ENCODE assay signal across 14 cellular contexts in genomic region chr18:12774982-12775381, GRCh38.
DNase-seq lines count a peak whose midpoint lies in the region; ATAC-seq, FAIRE-seq and TF ChIP-seq lines count a peak whose summit lies in the region.
"Had no signal": no experiment of that assay in that cellular context is flagged by ENCODE, and none has a peak within 500 bp of the region (broad histone marks: within the 10 kb centered on the region; RNA-seq: fewer than 3 reads in every experiment).

No MANE protein-coding gene starts in this region.

- H3K9me1 ChIP-seq in IMR-90 (ENCODE audit: insufficient read depth, low read length) = no peaks in the 10 kb centered on the region

- FAIRE-seq in GM12892 (lab: Jason Lieb, UNC) = no peak

- no peak overlapping the region for H3K9ac ChIP-seq in IMR-90 (ENCODE audit: low read depth, low read length)
- no peak overlapping the region for H3K9ac ChIP-seq in neural progenitor cell

- H3K14ac ChIP-seq in IMR-90 (replicated peaks; ENCODE audit: low read depth, low read length) = no peak overlapping the region

- H3K9me3 Mint-ChIP-seq in neural progenitor cell = no peaks in the 10 kb centered on the region

- dilution Hi-C loops in IMR-90 (cut with HindIII; ENCODE audit: low sequenced_read_pairs, unreplicated experiment) = loop anchor here (25.0 kb wide), 1 partner anchor 338 kb away; no protein-coding TSS in a partner anchor

- POLR2A ChIA-PET in IMR-90 (lab: Charles Lee; ENCODE audit: unreplicated experiment) = no interaction called here

- no peaks in the 10 kb centered on the region for H4K20me1 ChIP-seq in IMR-90 (ENCODE audit: insufficient read depth, low read length)
- no peaks in the 10 kb centered on the region for H4K20me1 ChIP-seq in neural progenitor cell (ENCODE audit: low read depth)

- H3K9me3 ChIP-seq in IMR-90 (ENCODE audit: control insufficient read depth, insufficient read depth, low read length) = no peaks in the 10 kb centered on the region
- H3K9me3 ChIP-seq in neural progenitor cell (ENCODE audit: low read depth) = no peaks in the 10 kb centered on the region
- H3K9me3 ChIP-seq: gastrocnemius medialis, left ventricle myocardium inferior, psoas muscle had no signal

- H3K4me3 ChIP-seq in IMR-90 (ENCODE audit: insufficient read depth, low read depth, low read length) = no peak overlapping the region
- H3K4me3 ChIP-seq in neural progenitor cell = no peak overlapping the region
- H3K4me3 ChIP-seq: gastrocnemius medialis, left ventricle myocardium inferior, psoas muscle had no signal

- no peak overlapping the region for H4K5ac ChIP-seq in IMR-90 (ENCODE audit: low read depth, low read length)

- H4K8ac ChIP-seq in IMR-90 (ENCODE audit: low read depth in 2 of 2, low read length in 2 of 2) = no peak overlapping the region

- no peak overlapping the region for H3K4ac ChIP-seq in IMR-90 (ENCODE audit: low read depth, low read length)

- no peaks in the 10 kb centered on the region for H3K79me1 ChIP-seq in IMR-90 (ENCODE audit: low read depth in 1 of 2, low read length in 2 of 2)

- no peak overlapping the region for H2BK5ac ChIP-seq in IMR-90 (ENCODE audit: low read depth, low read length, poor library complexity, severe bottlenecking)

- no peaks in the 10 kb centered on the region for H3K36me3 ChIP-seq in IMR-90 (ENCODE audit: control insufficient read depth, insufficient read depth, low read length)
- no peaks in the 10 kb centered on the region for H3K36me3 ChIP-seq in neural progenitor cell
- H3K36me3 ChIP-seq: gastrocnemius medialis, left ventricle myocardium inferior had no signal

- in situ Hi-C loops in IMR-90 (cut with MboI; ENCODE audit: low sequenced_read_pairs) = loop anchor here (25.0 kb wide), 1 partner anchor 862 kb away; no protein-coding TSS in a partner anchor

- intact Hi-C loops in IMR-90 (cut with micrococcal nuclease) = no loop called here

- H3K27me3 ChIP-seq in IMR-90 (ENCODE audit: control insufficient read depth, insufficient read depth, low read length) (no peaks in the 10 kb centered on the region), neural progenitor cell (no peaks in the 10 kb centered on the region)
- H3K27me3 ChIP-seq: gastrocnemius medialis had no signal

- H3K79me2 ChIP-seq in neural progenitor cell (ENCODE audit: low read depth) = no peaks in the 10 kb centered on the region

- H2BK120ac ChIP-seq in IMR-90 (ENCODE audit: low read depth, low read length) = no peak overlapping the region

- no peak overlapping the region for H2AK9ac ChIP-seq in IMR-90 (replicated peaks; ENCODE audit: low read depth, low read length, poor library complexity)

- peaks cover 2% of the 10 kb centered on the region for H3K27me3 Mint-ChIP-seq in neural progenitor cell (ENCODE audit: insufficient read depth, low read depth)

- H3K4me2 ChIP-seq in IMR-90 (ENCODE audit: low read depth, low read length) (no peak overlapping the region), neural progenitor cell (no peak overlapping the region)

- no peak overlapping the region for H3K18ac ChIP-seq in IMR-90 (ENCODE audit: low read depth, low read length)

- CTCF ChIA-PET in IMR-90 (lab: Yijun Ruan, JAX) = interaction anchor here (1.2 kb wide), 1 partner anchor 117 kb away, joined by 3 read pairs; no protein-coding TSS in a partner anchor

- no TSS peak for BruUV-seq in IMR-90 (replicated peaks; lab: Mats Ljungman, UMichigan)

- H2AFZ ChIP-seq in IMR-90 (replicated peaks; ENCODE audit: low read length, poor library complexity) (peak overlapping the region; percentile 63), neural progenitor cell (replicated peaks) (peak overlapping the region; percentile 13)

- no peaks in the 10 kb centered on the region for H3K36me3 Mint-ChIP-seq in neural progenitor cell

- no peak overlapping the region for H4K91ac ChIP-seq in IMR-90 (ENCODE audit: insufficient read depth, low read depth, low read length)

- H2BK20ac ChIP-seq in IMR-90 (ENCODE audit: low read depth, low read length) = no peak overlapping the region

- 83% methylated on average over 1 of the region's 9 CpGs; no CpG with 5 or more reads in 1 of the 2 experiments for WGBS in IMR-90 (ENCODE audit: extremely low coverage in 2 of 2, insufficient read length in 1 of 2), 2 experiments

- no peak overlapping the region for H2AK5ac ChIP-seq in IMR-90 (ENCODE audit: low read depth, low read length)

- no peak for TF ChIP-seq RAD21 in IMR-90 (IDR thresholded peaks at IDR 0.05; ENCODE audit: low read length)

- H3K56ac ChIP-seq in IMR-90 (ENCODE audit: extremely low read depth, insufficient read depth, low read length) = no peak overlapping the region

- H3K4me3 Mint-ChIP-seq in neural progenitor cell = no peak overlapping the region

- H3K4me1 ChIP-seq in IMR-90 (ENCODE audit: control insufficient read depth, insufficient read depth, low read length) (peaks cover 2% of the 10 kb centered on the region; the same call in 1 of the 2 replicates), neural progenitor cell (no peaks in the 10 kb centered on the region)
- H3K4me1 ChIP-seq: gastrocnemius medialis, left ventricle myocardium inferior, psoas muscle had no signal

- H2BK15ac ChIP-seq in IMR-90 (ENCODE audit: low read depth, low read length) = no peak overlapping the region

- ATAC-seq in IMR-90 (ENCODE audit: low read depth) = no peak
- ATAC-seq in GM19328 (IDR thresholded peaks at IDR 0.05; ENCODE audit: unreplicated experiment) = no peak
- ATAC-seq: gastrocnemius medialis, psoas muscle had no signal

- TF ChIP-seq CTCF in IMR-90 (conservative IDR thresholded peaks at IDR 0.05; ENCODE audit: low read depth, low read length) (no peak), neural progenitor cell (IDR thresholded peaks at IDR 0.05) (no peak)

- peaks cover 4% of the 10 kb centered on the region for H3K4me1 Mint-ChIP-seq in neural progenitor cell

- TF ChIP-seq POLR2A in IMR-90 (IDR thresholded peaks at IDR 0.05; ENCODE audit: low read depth, low read length) (no peak), GM12892 (IDR thresholded peaks at IDR 0.05; ENCODE audit: low read depth, low read length) (no peak)

- H3K27ac ChIP-seq in IMR-90 (ENCODE audit: insufficient read depth, low read length) (no peak overlapping the region), neural progenitor cell (no peak overlapping the region)
- H3K27ac ChIP-seq: 22Rv1, gastrocnemius medialis, left ventricle myocardium inferior, psoas muscle had no signal

- H3F3A ChIP-seq in neural progenitor cell (ENCODE audit: low read depth) = no peaks in the 10 kb centered on the region

- H3K23ac ChIP-seq in IMR-90 (ENCODE audit: low read depth, low read length) = no peak overlapping the region

- H3K27ac Mint-ChIP-seq in neural progenitor cell = no peak overlapping the region

- peak; percentile 34 for DNase-seq in NK-92 treated with Interleukin-12 subunit alpha and Interleukin-12 subunit beta, amount 100 ng/mL, for 24 hours (lab: John Stamatoyannopoulos, UW)
- DNase-seq in NK-92 (lab: John Stamatoyannopoulos, UW; ENCODE audit: unreplicated experiment) (no peak), IMR-90 (no peak), neural progenitor cell (ENCODE audit: low spot score) (no peak), KG1 (lab: John Stamatoyannopoulos, UW) (no peak), GM12892 (ENCODE audit: insufficient read length) (no peak)
- peak; percentile 19 for DNase-seq in activated naive CD4-positive, alpha-beta T cell treated with anti-CD3 and anti-CD28 coated beads, Interleukin-2, amount 50 U/mL, for 16 hours
- DNase-seq: aorta, gastrocnemius medialis, left ventricle myocardium inferior, NCI-H1436 treated with DMSO at 0.1 percent for 48 hours, psoas muscle had no signal

TF ChIP-seq in IMR-90, 13 proteins besides CTCF, POLR2A, EP300 and RAD21:
- TF ChIP-seq CHD1 (IDR thresholded peaks at IDR 0.05; ENCODE audit: low read depth, low read length) (no peak), BHLHE40 (IDR thresholded peaks at IDR 0.05; ENCODE audit: low read depth, low read length) (no peak), MXI1 (IDR thresholded peaks at IDR 0.05; ENCODE audit: borderline replicate concordance, low read depth, low read length) (no peak), MAZ (IDR thresholded peaks at IDR 0.05; ENCODE audit: borderline replicate concordance, low read depth, low read length) (no peak), RFX5 (IDR thresholded peaks at IDR 0.05; ENCODE audit: low read depth, low read length) (no peak), ELK1 (IDR thresholded peaks at IDR 0.05; ENCODE audit: borderline replicate concordance, low read depth, low read length) (no peak), NFE2L2 (IDR thresholded peaks at IDR 0.05; ENCODE audit: low read depth, low read length) (no peak), FOS (IDR thresholded peaks at IDR 0.05; ENCODE audit: low read depth, low read length) (no peak), CEBPB (IDR thresholded peaks at IDR 0.05; ENCODE audit: low read depth, low read length) (no peak), SMC3 (IDR thresholded peaks at IDR 0.05; ENCODE audit: low read depth, low read length) (no peak), MAFK (IDR thresholded peaks at IDR 0.05; ENCODE audit: low read depth, low read length) (no peak), RCOR1 (IDR thresholded peaks at IDR 0.05; ENCODE audit: insufficient replicate concordance, low read length) (no peak)
- TF ChIP-seq, protein P1, sequence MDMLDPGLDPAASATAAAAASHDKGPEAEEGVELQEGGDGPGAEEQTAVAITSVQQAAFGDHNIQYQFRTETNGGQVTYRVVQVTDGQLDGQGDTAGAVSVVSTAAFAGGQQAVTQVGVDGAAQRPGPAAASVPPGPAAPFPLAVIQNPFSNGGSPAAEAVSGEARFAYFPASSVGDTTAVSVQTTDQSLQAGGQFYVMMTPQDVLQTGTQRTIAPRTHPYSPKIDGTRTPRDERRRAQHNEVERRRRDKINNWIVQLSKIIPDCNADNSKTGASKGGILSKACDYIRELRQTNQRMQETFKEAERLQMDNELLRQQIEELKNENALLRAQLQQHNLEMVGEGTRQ (IDR thresholded peaks at IDR 0.05; ENCODE audit: low read depth, low read length) = no peak

Comparison
In these comparisons a context has a peak if more than half of its experiments do, and no peak if none do; other contexts are left out.
1. DNase-seq: peak in NK-92 treated with Interleukin-12 subunit alpha and Interleukin-12 subunit beta, amount 100 ng/mL, for 24 hours (single experiment) and activated naive CD4-positive, alpha-beta T cell treated with anti-CD3 and anti-CD28 coated beads, Interleukin-2, amount 50 U/mL, for 16 hours (single experiment); none in NK-92 (single experiment), IMR-90 (single experiment), neural progenitor cell (single experiment), KG1 (single experiment) and GM12892 (single experiment).